ENCODE assay signal across 26 cellular contexts in genomic region chrX:2184089-2184488, GRCh38.
A peak's percentile ranks its signal among the peaks of the same experiment; 100 is the strongest.
DNase-seq lines count a peak whose midpoint lies in the region; ATAC-seq, FAIRE-seq and TF ChIP-seq lines count a peak whose summit lies in the region.
"Had no signal": no experiment of that assay in that cellular context is flagged by ENCODE, and none has a peak within 500 bp of the region (broad histone marks: within the 10 kb centered on the region; RNA-seq: fewer than 3 reads in every experiment).

No MANE protein-coding gene starts in this region.

- no peak overlapping the region; the same call in 1 of the 2 replicates for H2BK5ac ChIP-seq in H1 (ENCODE audit: low read depth, low read length)

- peaks cover 0 to 2% of the 10 kb centered on the region in 2 experiments for H4K20me1 ChIP-seq in H1 (replicated peaks in 1 of 2; ENCODE audit: control insufficient read depth in 1 of 2, insufficient read depth in 2 of 2, low read length in 2 of 2)
- H4K20me1 ChIP-seq: BLaER1 treated with 17β-estradiol and CSF1 and Interleukin-3, amounts not matched to agents 10 nM and 100 nM had no signal

- TF ChIP-seq RAD21 in A549 (conservative IDR thresholded peaks at IDR 0.05 in 1 of 2, IDR thresholded peaks at IDR 0.05 in 1 of 2) (no peak), H1 (IDR thresholded peaks at IDR 0.05 in 1 of 2, conservative IDR thresholded peaks at IDR 0.05 in 1 of 2; ENCODE audit: low read depth in 2 of 2, low read length in 2 of 2) (no peak)

- peaks cover 17% of the 10 kb centered on the region for H3K9me3 ChIP-seq in A549
- no peaks in the 10 kb centered on the region for H3K9me3 ChIP-seq in HEK293 (ENCODE audit: control insufficient read depth, insufficient read depth, low read depth, low read length)
- H3K9me3 ChIP-seq in H1 (ENCODE audit: insufficient read depth in 2 of 2, low read depth in 1 of 2, low read length in 1 of 2), result peaks cover 6 to 10% of the 10 kb centered on the region in 2 experiments; a peak in 3 of 4 replicates

- peak overlapping the region; percentile 99; the same call in 1 of the 2 replicates for H2BK12ac ChIP-seq in H1 (ENCODE audit: low read depth, low read length)

- H3K9me3 Mint-ChIP-seq in CD14-positive monocyte, result peaks cover 8 to 21% (median 18%) of the 10 kb centered on the region in 7 donors

- peaks cover 0 to 3% (median 2%) of the 10 kb centered on the region in 3 donors for H3K27me3 Mint-ChIP-seq in CD14-positive monocyte (ENCODE audit: low read depth in 3 of 3)
- H3K27me3 Mint-ChIP-seq: B cell; CD4-positive, alpha-beta memory T cell; CD4-positive, CD25-positive, alpha-beta regulatory T cell; CD8-positive, alpha-beta memory T cell had no signal

- no peak for TF ChIP-seq CTCF in A549 (IDR thresholded peaks at IDR 0.05)
- no peak for TF ChIP-seq CTCF in HEK293 (tag by site-specific recombination; IDR thresholded peaks at IDR 0.05)
- TF ChIP-seq CTCF in H1 (IDR thresholded peaks at IDR 0.05; ENCODE audit: control extremely low read depth in 1 of 3, insufficient read depth in 1 of 3, low read depth in 1 of 3, low read length in 3 of 3), result no peak
- no peak for TF ChIP-seq CTCF in CD14-positive monocyte (IDR thresholded peaks at IDR 0.05)

- no peaks in the 10 kb centered on the region for H3K36me3 Mint-ChIP-seq in CD14-positive monocyte

- H3K27ac ChIP-seq in A549 (peak overlapping the region; percentile 71 to 77; a peak in 2 of 6 replicates), HEK293 (ENCODE audit: extremely low read depth, low read depth, low read length) (no peak overlapping the region), H1 (ENCODE audit: low read depth, low read length) (no peak overlapping the region)
- H3K27ac ChIP-seq: BLaER1 treated with 17β-estradiol and CSF1 and Interleukin-3, amounts not matched to agents 10 nM and 100 nM; C4-2B had no signal

- H3K9ac ChIP-seq in H1 (replicated peaks in 1 of 4; ENCODE audit: extremely low read depth in 1 of 4, low read depth in 3 of 4, low read length in 3 of 4), result no peak overlapping the region
- H3K9ac ChIP-seq: BLaER1 treated with 17β-estradiol and CSF1 and Interleukin-3, amounts not matched to agents 10 nM and 100 nM had no signal

- peak overlapping the region; percentile 92 for H2BK20ac ChIP-seq in H1 (ENCODE audit: low read length)

- CTCF ChIA-PET in A549 (lab: Yijun Ruan, JAX), result no interaction called here
- CTCF ChIA-PET in HEK293 (lab: Yijun Ruan, JAX), result no interaction called here
- CTCF ChIA-PET in H1 (lab: Charles Lee; ENCODE audit: partially characterized antibody), result no interaction called here

- 78% methylated on average over 1 of the region's 1 CpG for WGBS in A549 (ENCODE audit: missing lambda C conversion rate)
- WGBS in H1 (ENCODE audit: extremely low coverage in 1 of 2, insufficient coverage in 1 of 2, insufficient read length in 1 of 2, insufficient replicate concordance in 2 of 2, low coverage in 1 of 2, low lambda C conversion rate in 2 of 2, missing lambda C conversion rate in 1 of 2), 2 experiments, result 84 to 100% methylated on average over 1 of the region's 1 CpG

- DNase-seq in A549 (ENCODE audit: low read depth in 1 of 2, low spot score in 1 of 2) (no peak), H1 (ENCODE audit: low read depth in 1 of 2, low spot score in 2 of 2) (no peak), NCI-H1436 treated with DMSO at 0.1 percent for 48 hours (lab: John Stamatoyannopoulos, UW) (no peak), CD14-positive monocyte (ENCODE audit: low spot score) (no peak)
- DNase-seq: 8988T; AML-193; CD4-positive, alpha-beta memory T cell; CD4-positive, CD25-positive, alpha-beta regulatory T cell; CD8-positive, alpha-beta memory T cell; COR-L47; DMS 273 treated with DMSO at 0.1 percent for 48 hours; DMS153; DMS53; DMS79; DND-41; GDM1 had no signal

- peak overlapping the region; percentile 82 for H2AK5ac ChIP-seq in H1 (ENCODE audit: low read depth, low read length)

- ATAC-seq in A549, result no peak
- no peak for ATAC-seq in GM19035 (IDR thresholded peaks at IDR 0.05; ENCODE audit: unreplicated experiment)
- ATAC-seq: GM12878 had no signal

- H3K4me3 ChIP-seq in A549, result no peak overlapping the region
- no peak overlapping the region for H3K4me3 ChIP-seq in HEK293 (ENCODE audit: low read depth, low read length)
- H3K4me3 ChIP-seq in H1 (ENCODE audit: extremely low read depth in 1 of 4, insufficient read depth in 2 of 4, low read depth in 3 of 4, low read length in 4 of 4), result no peak overlapping the region
- H3K4me3 ChIP-seq: BLaER1 treated with 17β-estradiol and CSF1 and Interleukin-3, amounts not matched to agents 10 nM and 100 nM; GM12878 had no signal

- no peak overlapping the region for H4K5ac ChIP-seq in H1 (ENCODE audit: insufficient read length, low read depth, low read length)

- no peaks in the 10 kb centered on the region for H3K36me3 ChIP-seq in HEK293 (ENCODE audit: control insufficient read depth in 2 of 2, insufficient read depth in 1 of 2, low read length in 2 of 2)
- no peaks in the 10 kb centered on the region for H3K36me3 ChIP-seq in H1 (ENCODE audit: control insufficient read depth in 2 of 4, insufficient read depth in 4 of 4, low read length in 3 of 4)

- H3K4me1 ChIP-seq in A549 (peaks cover 40% of the 10 kb centered on the region), HEK293 (ENCODE audit: control insufficient read depth, insufficient read depth, low read length) (no peaks in the 10 kb centered on the region), H1 (replicated peaks in 1 of 4; ENCODE audit: control insufficient read depth in 3 of 4, insufficient read depth in 4 of 4, low read length in 3 of 4) (peaks cover 7 to 22% (median 13%) of the 10 kb centered on the region in 4 experiments)

- POLR2A ChIA-PET in A549 (lab: Yijun Ruan, JAX), result no interaction called here
- POLR2A ChIA-PET in HEK293 (lab: Yijun Ruan, JAX), result no interaction called here
- POLR2A ChIA-PET in H1 (lab: Charles Lee; ENCODE audit: partially characterized antibody), result no interaction called here

- H3K4me3 Mint-ChIP-seq in CD14-positive monocyte, result no peak overlapping the region
- H3K4me3 Mint-ChIP-seq: B cell; CD4-positive, alpha-beta memory T cell; CD4-positive, CD25-positive, alpha-beta regulatory T cell; CD8-positive, alpha-beta memory T cell had no signal

- H3K4me2 ChIP-seq in A549, result peak overlapping the region; percentile 78; the same call in 1 of the 3 replicates
- H3K4me2 ChIP-seq in H1 (ENCODE audit: insufficient read depth in 1 of 2, low read depth in 2 of 2, low read length in 2 of 2), result no peak overlapping the region; a peak in 1 of 4 replicates
- H3K4me2 ChIP-seq: BLaER1 treated with 17β-estradiol and CSF1 and Interleukin-3, amounts not matched to agents 10 nM and 100 nM had no signal

- peaks cover 3% of the 10 kb centered on the region; the same call in 1 of the 2 replicates for H3K79me1 ChIP-seq in H1 (ENCODE audit: low read depth, low read length)

- H4K8ac ChIP-seq in H1 (ENCODE audit: extremely low read depth, insufficient read depth, low read length), result no peak overlapping the region

- TF ChIP-seq EP300 in A549 (IDR thresholded peaks at IDR 0.05) (no peak), H1 (IDR thresholded peaks at IDR 0.05; ENCODE audit: borderline replicate concordance in 1 of 2, low read depth in 2 of 2, low read length in 2 of 2) (no peak)

- no peak overlapping the region for H3K18ac ChIP-seq in H1 (ENCODE audit: extremely low read depth, low read length)

- H3K27me3 ChIP-seq in H1 (replicated peaks in 1 of 4; ENCODE audit: control insufficient read depth in 3 of 4, extremely low read depth in 1 of 4, insufficient read depth in 3 of 4, low read length in 3 of 4), result no peaks in the 10 kb centered on the region
- H3K27me3 ChIP-seq: BLaER1 treated with 17β-estradiol and CSF1 and Interleukin-3, amounts not matched to agents 10 nM and 100 nM had no signal

- H3K23me2 ChIP-seq in H1 (ENCODE audit: low read depth, low read length), result peaks cover 13% of the 10 kb centered on the region

- peak overlapping the region; percentile 20 for H3K56ac ChIP-seq in H1 (replicated peaks; ENCODE audit: insufficient read length, low read depth, low read length)

- no peak overlapping the region for H2AFZ ChIP-seq in H1 (ENCODE audit: low read length)

- intact Hi-C loops in CD14-positive monocyte (cut with micrococcal nuclease), result no loop called here

- H2BK15ac ChIP-seq in H1 (ENCODE audit: low read length), result no peak overlapping the region

- H3K4ac ChIP-seq in H1 (replicated peaks; ENCODE audit: insufficient read length, low read depth, low read length), result no peak overlapping the region

- H2BK120ac ChIP-seq in H1 (replicated peaks; ENCODE audit: low read depth, low read length), result no peak overlapping the region

- no peaks in the 10 kb centered on the region for H3K4me1 Mint-ChIP-seq in CD14-positive monocyte
- H3K4me1 Mint-ChIP-seq: B cell; CD4-positive, CD25-positive, alpha-beta regulatory T cell; CD8-positive, alpha-beta memory T cell had no signal

- TF ChIP-seq POLR2A in A549 (IDR thresholded peaks at IDR 0.05; ENCODE audit: low read length) (no peak), H1 (IDR thresholded peaks at IDR 0.05; ENCODE audit: control extremely low read depth in 1 of 2, low read depth in 2 of 2, low read length in 2 of 2) (no peak)

- H3K14ac ChIP-seq in H1 (ENCODE audit: insufficient read length), result no peak overlapping the region

- FAIRE-seq in A549 (lab: Jason Lieb, UNC) (no peak), H1 (lab: Jason Lieb, UNC) (no peak)
- FAIRE-seq: A204.1, GM12878, GM12892, GM18507, GM19239 had no signal

- no peak overlapping the region for H3K27ac Mint-ChIP-seq in CD14-positive monocyte
- H3K27ac Mint-ChIP-seq: B cell; CD4-positive, alpha-beta memory T cell; CD4-positive, CD25-positive, alpha-beta regulatory T cell; CD8-positive, alpha-beta memory T cell had no signal

- no peaks in the 10 kb centered on the region for H3K79me2 ChIP-seq in H1 (ENCODE audit: control insufficient read depth in 1 of 2, insufficient read depth in 2 of 2, low read length in 2 of 2)

- peak overlapping the region; percentile 25 for H4K91ac ChIP-seq in H1 (replicated peaks; ENCODE audit: insufficient read length, low read length)

- H3K23ac ChIP-seq in H1 (ENCODE audit: insufficient read length), result no peak overlapping the region

TF ChIP-seq in HEK293, 187 proteins besides CTCF, POLR2A, EP300 and RAD21:
- no peak for TF ChIP-seq ZNF214 (tag by site-specific recombination; IDR thresholded peaks at IDR 0.05; ENCODE audit: borderline replicate concordance)
- peak; percentile 72 for TF ChIP-seq ZNF366 (tag by site-specific recombination; conservative IDR thresholded peaks at IDR 0.05)
- TF ChIP-seq ZBTB17 (tag by site-specific recombination; IDR thresholded peaks at IDR 0.05), result peak; percentile 90

TF ChIP-seq in H1, 55 proteins besides CTCF, POLR2A, EP300 and RAD21 (continues in another document):
- TF ChIP-seq CEBPB (IDR thresholded peaks at IDR 0.05; ENCODE audit: low read depth, low read length), result no peak
- no peak for TF ChIP-seq HDAC6 (IDR thresholded peaks at IDR 0.05; ENCODE audit: low read depth, low read length)
- TF ChIP-seq HDAC2 (IDR thresholded peaks at IDR 0.05; ENCODE audit: borderline replicate concordance in 1 of 2, low read depth in 2 of 2, low read length in 2 of 2), result no peak
- TF ChIP-seq, protein P1, sequence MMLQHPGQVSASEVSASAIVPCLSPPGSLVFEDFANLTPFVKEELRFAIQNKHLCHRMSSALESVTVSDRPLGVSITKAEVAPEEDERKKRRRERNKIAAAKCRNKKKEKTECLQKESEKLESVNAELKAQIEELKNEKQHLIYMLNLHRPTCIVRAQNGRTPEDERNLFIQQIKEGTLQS (IDR thresholded peaks at IDR 0.05; ENCODE audit: insufficient read depth, low read depth, low read length), result no peak
- TF ChIP-seq KDM5A (IDR thresholded peaks at IDR 0.05; ENCODE audit: low read length), result no peak

Comparison
In these comparisons a context has a peak if more than half of its experiments do, and no peak if none do; other contexts are left out.
1. H3K27ac ChIP-seq: peak in A549 (2 of 2); none in HEK293 (single experiment) and H1 (single experiment).